In genomic region chr16:24270721-24271120, GRCh38 we compare ENCODE assay signal across 8 cellular contexts. TPM values are rescaled to one million over a fixed set of nuclear protein-coding genes. Genes with fewer than 3 reads are reported as not detected.
"Had no signal": no experiment of that assay in that cellular context is flagged by ENCODE, and none has a peak within 500 bp of the region (broad histone marks: within the 10 kb centered on the region; RNA-seq: fewer than 3 reads in every experiment).

No MANE protein-coding gene starts in this region.

- H3K27ac Mint-ChIP-seq: H9 had no signal

- H2AFZ ChIP-seq: GM23248 had no signal

- H3K4me3 ChIP-seq: GM23248 had no signal

- H3K4me3 Mint-ChIP-seq: H9, IgD-negative memory B cell had no signal

- H3K9me3 Mint-ChIP-seq: H9 had no signal

- H3K27ac ChIP-seq: GM23248 had no signal

- DNase-seq: GM23248, H9, HCEC 1CT, KBM-7 had no signal

- ATAC-seq: HepG2 had no signal

- H3K9ac ChIP-seq: GM23248 had no signal

RNA-seq across cellular contexts. Expression of gene CACNG3, which starts 14.6 kb away (rescaled TPM):
- total RNA-seq: GM23248, H1, H9, HepG2, HT1080 had no signal
- polyA plus RNA-seq: GM23248, HepG2, IgD-negative memory B cell had no signal
